ENCODE assay signal across 8 cellular contexts in genomic region chr17:42518046-42518754, GRCh38. TPM values are rescaled to one million over a fixed set of nuclear protein-coding genes. Genes with fewer than 3 reads are reported as not detected.
A peak's percentile ranks its signal among the peaks of the same experiment; 100 is the strongest.
DNase-seq lines count a peak whose midpoint lies in the region; ATAC-seq lines count a peak whose summit lies in the region.

No MANE protein-coding gene starts in this region.

- ATAC-seq in stimulated activated naive B cell treated with anti-CD40 and anti-IgM and Interleukin-4, amounts not matched to agents 10 μg/mL and 1 μg/mL and 100 μg/mL, for 72 hours (replicated peaks), result no peak
- ATAC-seq in GM19397 (IDR thresholded peaks at IDR 0.05; ENCODE audit: unreplicated experiment), result no peak

- H3K4me1 Mint-ChIP-seq in stimulated activated naive B cell treated with anti-CD40 and anti-IgM and Interleukin-4, amounts not matched to agents 10 μg/mL and 1 μg/mL and 100 μg/mL, for 72 hours, result peaks cover 10 to 31% of the 10 kb centered on the region in 2 donors

- peaks cover 57 to 76% of the 10 kb centered on the region in 2 donors for H3K36me3 Mint-ChIP-seq in stimulated activated naive B cell treated with anti-CD40 and anti-IgM and Interleukin-4, amounts not matched to agents 10 μg/mL and 1 μg/mL and 100 μg/mL, for 72 hours

- H3K9me3 Mint-ChIP-seq in stimulated activated naive B cell treated with anti-CD40 and anti-IgM and Interleukin-4, amounts not matched to agents 10 μg/mL and 1 μg/mL and 100 μg/mL, for 72 hours, result no peaks in the 10 kb centered on the region

- no peak overlapping the region for H3K4me3 Mint-ChIP-seq in stimulated activated naive B cell treated with anti-CD40 and anti-IgM and Interleukin-4, amounts not matched to agents 10 μg/mL and 1 μg/mL and 100 μg/mL, for 72 hours

- DNase-seq in HT1080 (ENCODE audit: low read depth) (peak; percentile 97), amniotic stem cell (lab: John Stamatoyannopoulos, UW) (peak; percentile 92), inferior parietal cortex (ENCODE audit: extremely low spot score) (peak; percentile 54), cortex of kidney (lab: John Stamatoyannopoulos, UW) (no peak)
- DNase-seq in stimulated activated naive B cell treated with anti-CD40 and anti-IgM and Interleukin-4, amounts not matched to agents 10 μg/mL and 1 μg/mL and 100 μg/mL, for 72 hours, result no peak
- no peak for DNase-seq in activated CD4-positive, alpha-beta T cell treated with anti-CD3 and anti-CD28 coated beads for 4 hours
- no peak for DNase-seq in activated CD8-positive, alpha-beta memory T cell treated with anti-CD3 and anti-CD28 coated beads, Interleukin-2, amount 50 U/mL, for 4 hours

- no peaks in the 10 kb centered on the region for H3K27me3 Mint-ChIP-seq in stimulated activated naive B cell treated with anti-CD40 and anti-IgM and Interleukin-4, amounts not matched to agents 10 μg/mL and 1 μg/mL and 100 μg/mL, for 72 hours

- H3K27ac Mint-ChIP-seq in stimulated activated naive B cell treated with anti-CD40 and anti-IgM and Interleukin-4, amounts not matched to agents 10 μg/mL and 1 μg/mL and 100 μg/mL, for 72 hours, result peak overlapping the region; percentile 20

RNA-seq across cellular contexts. Expression of gene NAGLU, which starts 17.8 kb away (rescaled TPM):
- 22.7 and 30.6 TPM in 2 replicates for total RNA-seq in HT1080 (2014; rRNA removed; shearing (Covaris generic))
- polyA plus RNA-seq in HT1080 (2015; cell fraction: cytosol; rRNA removed), result 43.0 and 43.2 TPM in 2 replicates
- polyA plus RNA-seq in HT1080 (2015; cell fraction: nucleus; rRNA removed), result 90.4 and 95.5 TPM in 2 replicates

RNA-seq across cellular contexts. Expression of gene HSD17B1, which starts 34.5 kb away (rescaled TPM):
- 0.40 and 0.59 TPM in 2 replicates for total RNA-seq in HT1080 (2014; rRNA removed; shearing (Covaris generic))
- polyA plus RNA-seq in HT1080 (2015; cell fraction: cytosol; rRNA removed), result 0.03 and 0.30 TPM in 2 replicates
- polyA plus RNA-seq in HT1080 (2015; cell fraction: nucleus; rRNA removed), result 0.73 and 1.2 TPM in 2 replicates

RNA-seq across cellular contexts. Expression of gene COASY, which starts 43.7 kb away (rescaled TPM):
- total RNA-seq in HT1080 (2014; rRNA removed; shearing (Covaris generic)), result 51.7 and 56.2 TPM in 2 replicates
- 91.6 and 97.5 TPM in 2 replicates for polyA plus RNA-seq in HT1080 (2015; cell fraction: cytosol; rRNA removed)
- 146 and 172 TPM in 2 replicates for polyA plus RNA-seq in HT1080 (2015; cell fraction: nucleus; rRNA removed)

RNA-seq across cellular contexts. Expression of gene MLX, which starts 48.7 kb away (rescaled TPM):
- 29.3 and 37.8 TPM in 2 replicates for total RNA-seq in HT1080 (2014; rRNA removed; shearing (Covaris generic))
- 46.7 and 51.8 TPM in 2 replicates for polyA plus RNA-seq in HT1080 (2015; cell fraction: cytosol; rRNA removed)
- 74.6 and 76.0 TPM in 2 replicates for polyA plus RNA-seq in HT1080 (2015; cell fraction: nucleus; rRNA removed)

RNA-seq across cellular contexts. Expression of gene PSMC3IP, which starts 59.3 kb away (rescaled TPM):
- total RNA-seq in HT1080 (2014; rRNA removed; shearing (Covaris generic)), result 47.8 and 50.2 TPM in 2 replicates
- 23.9 and 25.0 TPM in 2 replicates for polyA plus RNA-seq in HT1080 (2015; cell fraction: cytosol; rRNA removed)
- 31.7 and 31.9 TPM in 2 replicates for polyA plus RNA-seq in HT1080 (2015; cell fraction: nucleus; rRNA removed)

Comparison
In these comparisons a context has a peak if more than half of its experiments do, and no peak if none do; other contexts are left out.
1. DNase-seq: peak in HT1080 (single experiment), amniotic stem cell (single experiment) and inferior parietal cortex (single experiment); none in stimulated activated naive B cell treated with anti-CD40 and anti-IgM and Interleukin-4, amounts not matched to agents 10 μg/mL and 1 μg/mL and 100 μg/mL, for 72 hours (single experiment), activated CD4-positive, alpha-beta T cell treated with anti-CD3 and anti-CD28 coated beads for 4 hours (0 of 2), cortex of kidney (single experiment) and activated CD8-positive, alpha-beta memory T cell treated with anti-CD3 and anti-CD28 coated beads, Interleukin-2, amount 50 U/mL, for 4 hours (single experiment).